ENCODE assay signal across 20 cellular contexts in the genomic region with DNA sequence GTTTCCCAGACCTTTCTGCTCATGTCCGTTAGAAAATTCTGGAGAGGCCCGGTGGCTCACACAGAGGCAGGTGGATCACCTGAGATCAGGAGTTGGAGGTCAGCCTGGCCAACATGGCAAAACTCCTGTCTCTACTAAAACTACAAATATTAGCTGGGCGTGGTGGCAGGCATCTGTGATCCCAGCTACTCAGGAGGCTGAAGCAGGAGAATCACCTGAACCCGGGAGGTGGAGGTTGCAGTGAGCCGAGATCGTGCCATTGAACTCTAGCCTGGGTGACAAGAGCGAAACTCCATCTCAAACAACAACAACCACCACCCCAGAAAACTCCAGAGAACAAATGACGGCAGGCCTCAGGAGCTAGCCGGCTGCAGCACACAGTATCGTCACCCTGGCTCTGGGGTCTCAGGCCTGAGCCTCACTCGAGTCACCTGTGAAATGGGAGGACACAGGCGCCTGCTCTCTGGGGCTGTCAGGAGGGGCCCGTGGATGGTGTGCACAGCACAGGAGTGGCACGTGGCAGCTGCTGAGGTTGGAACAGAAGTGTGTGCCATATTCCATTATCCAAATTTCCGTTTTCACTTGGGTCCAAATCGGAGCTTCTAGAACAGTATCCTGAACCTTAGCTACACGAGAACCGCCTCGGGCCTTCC. TPM values are rescaled to one million over a fixed set of nuclear protein-coding genes. Genes with fewer than 3 reads are reported as not detected.
DNase-seq lines count a peak whose midpoint lies in the region; ATAC-seq, FAIRE-seq and TF ChIP-seq lines count a peak whose summit lies in the region.
"Had no signal": no experiment of that assay in that cellular context is flagged by ENCODE, and none has a peak within 500 bp of the region (broad histone marks: within the 10 kb centered on the region; RNA-seq: fewer than 3 reads in every experiment).

No MANE protein-coding gene starts in this region.

- ATAC-seq in RWPE2 (ENCODE audit: low read depth) (no peak), HepG2 (no peak), gastrocnemius medialis (no peak), GM19023 (IDR thresholded peaks at IDR 0.05; ENCODE audit: unreplicated experiment) (no peak)
- ATAC-seq: A549 had no signal

- no peak for TF ChIP-seq POLR2A in HepG2 (IDR thresholded peaks at IDR 0.05; ENCODE audit: insufficient read depth in 1 of 2, low read depth in 2 of 2, low read length in 2 of 2)
- TF ChIP-seq POLR2A in spleen (IDR thresholded peaks at IDR 0.05), result no peak
- TF ChIP-seq POLR2A in breast epithelium (IDR thresholded peaks at IDR 0.05), result no peak
- TF ChIP-seq POLR2A in gastrocnemius medialis (IDR thresholded peaks at IDR 0.05), result no peak

- no peak overlapping the region for H4K8ac ChIP-seq in neuronal stem cell (ENCODE audit: low read depth, low read length)

- no peaks in the 10 kb centered on the region for H3K36me3 ChIP-seq in RWPE2 (ENCODE audit: low read depth)
- H3K36me3 ChIP-seq in HepG2 (replicated peaks in 1 of 2; ENCODE audit: control insufficient read depth in 1 of 2, insufficient read depth in 2 of 2, low read length in 2 of 2), result peaks cover 0 to 6% of the 10 kb centered on the region in 2 experiments; a peak in 2 of 5 replicates
- H3K36me3 ChIP-seq in neuronal stem cell (replicated peaks in 1 of 2; ENCODE audit: control insufficient read depth in 2 of 2, insufficient read depth in 2 of 2, low read length in 2 of 2), result peaks cover 0 to 14% of the 10 kb centered on the region in 2 donors
- peaks cover 0 to 41% (median 19%) of the 10 kb centered on the region in 6 donors for H3K36me3 ChIP-seq in spleen
- H3K36me3 ChIP-seq in breast epithelium, result peaks cover 5% of the 10 kb centered on the region
- H3K36me3 ChIP-seq in gastrocnemius medialis, result peaks cover 0 to 9% of the 10 kb centered on the region in 2 donors
- H3K36me3 ChIP-seq: HAP-1 had no signal

- TF ChIP-seq EP300 in HepG2 (IDR thresholded peaks at IDR 0.05; ENCODE audit: low read depth in 2 of 2, low read length in 2 of 2), result no peak
- no peak for TF ChIP-seq EP300 in HepG2 (CRISPR knock-in tag; IDR thresholded peaks at IDR 0.05; ENCODE audit: borderline replicate concordance)

- H3K79me1 ChIP-seq in neuronal stem cell (ENCODE audit: low read depth, low read length), result no peaks in the 10 kb centered on the region

- no peak overlapping the region for H3K18ac ChIP-seq in neuronal stem cell (ENCODE audit: low read length)

- H3K9ac ChIP-seq in HepG2 (ENCODE audit: insufficient read depth, low read depth, low read length), result no peak overlapping the region
- no peak overlapping the region for H3K9ac ChIP-seq in neuronal stem cell (ENCODE audit: low read depth, low read length, poor library complexity)

- WGBS in HepG2 (ENCODE audit: low lambda C conversion rate), result 68% methylated on average over 13 of the region's 19 CpGs
- WGBS in neuronal stem cell (ENCODE audit: extremely low coverage in 2 of 2, insufficient read length in 2 of 2, insufficient replicate concordance in 1 of 2), 2 donors, result no CpG with 5 or more reads among the region's 19 CpGs
- 90 to 95% (median 92%) methylated on average over 17 to 19 of the region's 19 CpGs for WGBS in spleen, 5 donors

- no peak overlapping the region for H4K91ac ChIP-seq in neuronal stem cell (ENCODE audit: low read depth, low read length, poor library complexity)

- no peak overlapping the region for H2BK12ac ChIP-seq in neuronal stem cell (ENCODE audit: low read length)

- no TSS peak for BruUV-seq in HepG2 (replicated peaks; lab: Mats Ljungman, UMichigan)

- H3K4ac ChIP-seq in neuronal stem cell (ENCODE audit: low read length), result no peak overlapping the region

- H3K4me2 ChIP-seq in HepG2 (ENCODE audit: low read depth, low read length), result no peak overlapping the region
- H3K4me2 ChIP-seq in neuronal stem cell (ENCODE audit: insufficient read depth, low read length, poor library complexity, severe bottlenecking), result no peak overlapping the region
- H3K4me2 ChIP-seq: A549 had no signal

- H2AFZ ChIP-seq in HepG2 (ENCODE audit: low read length) (no peak overlapping the region), neuronal stem cell (ENCODE audit: low read length) (no peak overlapping the region)

- no peak overlapping the region for H2BK120ac ChIP-seq in neuronal stem cell (ENCODE audit: low read depth, low read length)

- TF ChIP-seq CTCF in RWPE2 (IDR thresholded peaks at IDR 0.05; ENCODE audit: poor library complexity, severe bottlenecking), result no peak
- no peak for TF ChIP-seq CTCF in HepG2 (CRISPR knock-in tag; IDR thresholded peaks at IDR 0.05)
- no peak for TF ChIP-seq CTCF in spleen (IDR thresholded peaks at IDR 0.05 in 8 of 11, conservative IDR thresholded peaks at IDR 0.05 in 3 of 11)
- no peak for TF ChIP-seq CTCF in breast epithelium (IDR thresholded peaks at IDR 0.05)
- no peak for TF ChIP-seq CTCF in gastrocnemius medialis (IDR thresholded peaks at IDR 0.05 in 4 of 5, conservative IDR thresholded peaks at IDR 0.05 in 1 of 5)

- intact Hi-C loops in HepG2 (cut with micrococcal nuclease; ENCODE audit: unreplicated experiment) (no loop called here), spleen (cut with DNase I; ENCODE audit: low total_unique reads) (no loop called here), breast epithelium (cut with DNase I; ENCODE audit: low total_unique reads) (loop anchor here (5.0 to 10.0 kb wide), 2 partner anchors 221 to 251 kb away; no protein-coding TSS in a partner anchor), gastrocnemius medialis (cut with DNase I; ENCODE audit: low total_unique reads) (no loop called here)

- CTCF ChIA-PET in HepG2 (lab: Yijun Ruan, JAX; ENCODE audit: low intra/inter-chr PET ratio, low total read pairs), result no interaction called here

- H2BK15ac ChIP-seq in neuronal stem cell (ENCODE audit: low read length), result no peak overlapping the region

- no peak overlapping the region for H2BK5ac ChIP-seq in neuronal stem cell (ENCODE audit: low read length)

- H3K9me3 ChIP-seq in RWPE2 (ENCODE audit: severe bottlenecking) (no peaks in the 10 kb centered on the region), HepG2 (ENCODE audit: low read length) (no peaks in the 10 kb centered on the region), neuronal stem cell (replicated peaks in 1 of 2; ENCODE audit: control insufficient read depth in 2 of 2, insufficient read depth in 1 of 2, low read depth in 1 of 2, low read length in 2 of 2) (no peaks in the 10 kb centered on the region), spleen (no peaks in the 10 kb centered on the region), breast epithelium (no peaks in the 10 kb centered on the region), gastrocnemius medialis (no peaks in the 10 kb centered on the region)
- H3K9me3 ChIP-seq: A549, Caco-2, HAP-1 had no signal

- H3K79me2 ChIP-seq in HepG2 (ENCODE audit: insufficient read depth, low read length), result no peaks in the 10 kb centered on the region

- H3K14ac ChIP-seq in neuronal stem cell (ENCODE audit: low read length), result no peak overlapping the region

- TF ChIP-seq RAD21 in HepG2 (CRISPR knock-in tag; IDR thresholded peaks at IDR 0.05), result no peak

- H3K23ac ChIP-seq in neuronal stem cell (ENCODE audit: low read depth, low read length, poor library complexity), result no peak overlapping the region

- no peaks in the 10 kb centered on the region; the same call in 1 of the 2 replicates for H4K20me1 ChIP-seq in HepG2 (ENCODE audit: insufficient read depth, low read length)

- in situ Hi-C loops in HepG2 (cut with HindIII; ENCODE audit: extremely low pct_ligation_motif_present, low pct_unique_long_range_greater_than_20kb) (loop anchor here (10.0 kb wide), 2 partner anchors 121 to 221 kb away; no protein-coding TSS in a partner anchor), gastrocnemius medialis (cut with MboI; ENCODE audit: low sequenced_read_pairs in 4 of 4) (loop anchor here in 1 of 4 donors (10.0 kb wide), 1 partner anchor 121 kb away; no protein-coding TSS in a partner anchor)

- peaks cover 36% of the 10 kb centered on the region for H3K27me3 ChIP-seq in RWPE2 (ENCODE audit: insufficient read depth, poor library complexity, severe bottlenecking)
- H3K27me3 ChIP-seq in HepG2 (ENCODE audit: control insufficient read depth in 1 of 2, insufficient read depth in 2 of 2, low read length in 2 of 2), result peaks cover 0 to 26% of the 10 kb centered on the region in 2 experiments; a peak in 2 of 5 replicates
- H3K27me3 ChIP-seq in neuronal stem cell (ENCODE audit: control insufficient read depth in 3 of 3, insufficient read depth in 3 of 3, low read depth in 1 of 3, low read length in 3 of 3), result no peaks in the 10 kb centered on the region
- peaks cover 0 to 41% (median 0%) of the 10 kb centered on the region in 7 donors for H3K27me3 ChIP-seq in spleen (replicated peaks in 1 of 7)
- H3K27me3 ChIP-seq in breast epithelium, result peaks cover 0 to 5% of the 10 kb centered on the region in 2 donors
- no peaks in the 10 kb centered on the region for H3K27me3 ChIP-seq in gastrocnemius medialis

- DNase-seq in RWPE2 (ENCODE audit: low spot score), result peak; percentile 43
- no peak for DNase-seq in HepG2 (ENCODE audit: low spot score)
- no peak for DNase-seq in neuronal stem cell (ENCODE audit: low spot score)
- peak; percentile 32 for DNase-seq in spleen
- DNase-seq in breast epithelium (ENCODE audit: low spot score in 2 of 2), result no peak
- DNase-seq in occipital lobe (lab: John Stamatoyannopoulos, UW), result no peak
- DNase-seq in gastrocnemius medialis, result no peak
- DNase-seq: AML-193; Caco-2; CD4-positive, alpha-beta T cell had no signal

- POLR2A ChIA-PET in HepG2 (lab: Yijun Ruan, JAX), result interaction anchor here (2.6 kb wide), 1 partner anchor 89 kb away, joined by 8 read pairs; no protein-coding TSS in a partner anchor

- H3K4me3 ChIP-seq in RWPE2 (ENCODE audit: severe bottlenecking) (no peak overlapping the region), HepG2 (replicated peaks in 1 of 3; ENCODE audit: insufficient read depth in 1 of 3, low read depth in 2 of 3, low read length in 3 of 3) (no peak overlapping the region), neuronal stem cell (ENCODE audit: low read length in 2 of 2) (no peak overlapping the region), spleen (no peak overlapping the region), breast epithelium (no peak overlapping the region), gastrocnemius medialis (no peak overlapping the region)
- H3K4me3 ChIP-seq: A549, HAP-1 had no signal

- peak overlapping the region; percentile 51 for H2AK5ac ChIP-seq in neuronal stem cell (ENCODE audit: low read depth, low read length)

- no peak for FAIRE-seq in HepG2 (lab: Jason Lieb, UNC)
- FAIRE-seq: A549, D721Med, G401.6, GM12891 had no signal

- H3K27ac ChIP-seq in RWPE2 (ENCODE audit: poor library complexity, severe bottlenecking) (no peak overlapping the region), HepG2 (ENCODE audit: extremely low read length, insufficient read depth, low read length) (no peak overlapping the region), neuronal stem cell (replicated peaks; ENCODE audit: low read length) (no peak overlapping the region), spleen (no peak overlapping the region), breast epithelium (no peak overlapping the region), gastrocnemius medialis (no peak overlapping the region)
- H3K27ac ChIP-seq: 22Rv1, A549, C4-2B had no signal

- H3K4me1 ChIP-seq in RWPE2 (ENCODE audit: insufficient read depth, poor library complexity, severe bottlenecking), result no peaks in the 10 kb centered on the region
- H3K4me1 ChIP-seq in HepG2 (ENCODE audit: insufficient read depth, low read length), result peaks cover 40% of the 10 kb centered on the region
- peaks cover 24 to 33% of the 10 kb centered on the region in 2 donors for H3K4me1 ChIP-seq in neuronal stem cell (ENCODE audit: control insufficient read depth in 2 of 2, insufficient read depth in 1 of 2, low read depth in 1 of 2, low read length in 2 of 2)
- peaks cover 0 to 13% (median 0%) of the 10 kb centered on the region in 6 donors for H3K4me1 ChIP-seq in spleen
- H3K4me1 ChIP-seq in breast epithelium, result no peaks in the 10 kb centered on the region
- H3K4me1 ChIP-seq in gastrocnemius medialis, result peaks cover 0 to 2% of the 10 kb centered on the region in 2 donors
- H3K4me1 ChIP-seq: A549, HAP-1 had no signal

RNA-seq across cellular contexts. Expression of gene SLC38A8, which starts 3.3 kb away (rescaled TPM):
- total RNA-seq in HepG2 (2016; rRNA removed; fragmentation: Illumina TruSeq; extraction: Trizol) (0.24 TPM in 1 of 2 replicates, not detected in the other), spleen (not detected), breast epithelium (not detected), occipital lobe (not detected), gastrocnemius medialis (not detected)
- not detected in 2 replicates for total RNA-seq in HepG2 (2016; cell fraction: cytosol; rRNA removed; fragmentation: Illumina TruSeq; extraction: Trizol; ENCODE audit: low read depth)
- not detected in 2 replicates for total RNA-seq in HepG2 (2016; cell fraction: insoluble cytoplasmic fraction; rRNA removed; fragmentation: Illumina TruSeq; extraction: Trizol)
- 0.31 TPM in 1 of 2 replicates, not detected in the other for total RNA-seq in HepG2 (2016; cell fraction: membrane; rRNA removed; fragmentation: Illumina TruSeq; extraction: Trizol)
- total RNA-seq in HepG2 (2016; cell fraction: nucleus; rRNA removed; fragmentation: Illumina TruSeq; extraction: Trizol), result not detected in 2 replicates
- polyA plus RNA-seq in HepG2 (2011; rRNA removed) (0.37 and 0.61 TPM in 2 replicates), spleen (under 1 TPM in 1 of 3 donors, not detected in 2; 0.37 TPM)
- polyA plus RNA-seq in HepG2 (2011; cell fraction: cytosol; rRNA removed), result 0.30 and 0.38 TPM in 2 replicates
- polyA plus RNA-seq in HepG2 (2011; cell fraction: nucleus; rRNA removed), result 0.16 and 0.71 TPM in 2 replicates
- polyA plus RNA-seq in HepG2 (2012), result 0.13 TPM in 1 of 2 replicates, not detected in the other
- polyA plus RNA-seq in HepG2 (2016; cell fraction: cytosol; fragmentation: Illumina TruSeq; extraction: Trizol; ENCODE audit: low read depth), result not detected in 2 replicates
- polyA plus RNA-seq in HepG2 (2016; cell fraction: insoluble cytoplasmic fraction; fragmentation: Illumina TruSeq; extraction: Trizol; ENCODE audit: low read depth), result not detected in 2 replicates
- not detected in 2 replicates for polyA plus RNA-seq in HepG2 (2016; cell fraction: membrane; fragmentation: Illumina TruSeq; extraction: Trizol; ENCODE audit: low read depth)
- polyA plus RNA-seq in HepG2 (2016; cell fraction: nucleus; fragmentation: Illumina TruSeq; extraction: Trizol; ENCODE audit: insufficient read depth, low read depth), result not detected in 2 replicates
- 0.36 TPM in 1 of 2 replicates, not detected in the other for polyA minus RNA-seq in HepG2 (2011; rRNA and poly(A)+ RNA removed; ENCODE audit: low replicate concordance)
- not detected in 2 replicates for polyA minus RNA-seq in HepG2 (2011; cell fraction: cytosol; rRNA and poly(A)+ RNA removed)
- not detected in 2 replicates for polyA minus RNA-seq in HepG2 (2011; cell fraction: nucleus; rRNA and poly(A)+ RNA removed)
- 0.32 TPM for polyA plus RNA-seq in neuronal stem cell (2013, experiment 1 of 2)
- polyA plus RNA-seq in neuronal stem cell (2013, experiment 2 of 2), result 0.18 TPM
- total RNA-seq: CD4-positive, alpha-beta T cell; H4 had no signal
- polyA plus RNA-seq: A549, BJ had no signal

Comparison
In these comparisons a context has a peak if more than half of its experiments do, and no peak if none do; other contexts are left out.
1. DNase-seq: peak in RWPE2 (single experiment) and spleen (single experiment); none in HepG2 (single experiment), neuronal stem cell (single experiment), breast epithelium (0 of 2), occipital lobe (single experiment) and gastrocnemius medialis (0 of 2).